Comparison of ENCODE assay signal across 1 cellular context in the genomic region with DNA sequence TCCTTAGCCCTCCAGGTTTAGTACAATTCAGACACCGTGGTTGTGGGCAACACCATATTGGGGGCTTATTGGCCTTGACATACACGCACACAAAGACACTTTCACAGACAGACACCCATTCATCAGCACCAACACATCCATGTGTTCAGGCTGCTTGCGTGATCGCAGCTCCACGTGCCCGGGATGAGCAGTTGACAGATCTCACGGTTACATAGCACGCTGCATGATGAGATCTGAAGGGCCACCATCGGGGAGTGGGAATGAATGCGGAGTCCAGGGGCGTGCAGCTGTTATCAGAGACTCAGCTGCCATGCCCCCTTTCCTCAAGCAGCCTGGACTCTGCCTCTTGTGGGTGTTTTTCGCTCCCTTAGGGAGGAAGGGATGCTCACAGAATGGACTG.
TF ChIP-seq lines count a peak whose summit lies in the region.

No MANE protein-coding gene starts in this region.

TF ChIP-seq in GM12878, 131 proteins besides CTCF, POLR2A, EP300 and RAD21:
- TF ChIP-seq TCF7 (IDR thresholded peaks at IDR 0.05; ENCODE audit: borderline replicate concordance) = no peak
- no peak for TF ChIP-seq NFIC (IDR thresholded peaks at IDR 0.05; ENCODE audit: low read depth, low read length)
